Comparison of ENCODE assay signal across 13 cellular contexts in the genomic region with DNA sequence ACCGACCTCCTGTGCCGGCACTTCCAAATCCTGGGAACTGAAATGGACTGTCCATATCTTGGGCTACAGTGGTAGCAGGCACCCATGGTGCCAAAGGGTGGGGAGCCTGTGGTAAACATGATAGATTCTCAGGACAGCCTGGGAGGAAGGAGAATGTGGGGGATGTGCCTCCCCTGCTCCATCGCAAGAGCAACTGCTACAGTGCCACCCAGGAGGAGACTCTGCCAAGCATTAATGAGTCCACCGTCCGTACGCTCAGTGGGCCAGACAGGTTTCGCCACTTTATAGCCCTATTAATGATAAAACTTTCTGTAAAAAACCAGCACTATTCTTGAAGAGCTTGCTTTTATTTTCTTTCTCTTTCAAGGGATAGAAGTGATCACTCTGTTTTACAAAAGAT.
"Had no signal": no experiment of that assay in that cellular context is flagged by ENCODE, and none has a peak within 500 bp of the region (broad histone marks: within the 10 kb centered on the region; RNA-seq: fewer than 3 reads in every experiment).

No MANE protein-coding gene starts in this region.

- H3K27me3 ChIP-seq: right lobe of liver, spleen, stomach, testis had no signal

- H3K36me3 ChIP-seq: right lobe of liver, spleen, stomach had no signal

- DNase-seq: activated CD4-positive, alpha-beta T cell treated with anti-CD3 and anti-CD28 coated beads for 1 hour; activated CD4-positive, alpha-beta T cell treated with anti-CD3 and anti-CD28 coated beads, Interleukin-2, amount 50 U/mL, for 48 hours; activated naive CD4-positive, alpha-beta T cell treated with anti-CD3 and anti-CD28 coated beads for 36 hours; islet precursor cell; left ventricle myocardium superior; mesenchymal stem cell; psoas muscle; right lobe of liver; spleen; stimulated activated CD4-positive, alpha-beta T cell treated with anti-CD3 and anti-CD28 coated beads, Interleukin-1b, Interleukin-23, amount 100 ng/mL, for 48 hours; stomach; testis had no signal

- H3K4me2 ChIP-seq: hepatocyte had no signal

- ATAC-seq: left ventricle myocardium superior, psoas muscle, right lobe of liver had no signal

- H3K27ac ChIP-seq: hepatocyte, psoas muscle, right lobe of liver, spleen, stomach, testis had no signal

- H3K4me3 ChIP-seq: hepatocyte, psoas muscle, right lobe of liver, spleen, stomach, testis had no signal

- H3K9me3 ChIP-seq: psoas muscle, right lobe of liver, spleen, stomach, testis had no signal

- H3K4me1 ChIP-seq: psoas muscle, right lobe of liver, spleen, stomach, testis had no signal

- H2AFZ ChIP-seq: hepatocyte had no signal
